In the genomic region with DNA sequence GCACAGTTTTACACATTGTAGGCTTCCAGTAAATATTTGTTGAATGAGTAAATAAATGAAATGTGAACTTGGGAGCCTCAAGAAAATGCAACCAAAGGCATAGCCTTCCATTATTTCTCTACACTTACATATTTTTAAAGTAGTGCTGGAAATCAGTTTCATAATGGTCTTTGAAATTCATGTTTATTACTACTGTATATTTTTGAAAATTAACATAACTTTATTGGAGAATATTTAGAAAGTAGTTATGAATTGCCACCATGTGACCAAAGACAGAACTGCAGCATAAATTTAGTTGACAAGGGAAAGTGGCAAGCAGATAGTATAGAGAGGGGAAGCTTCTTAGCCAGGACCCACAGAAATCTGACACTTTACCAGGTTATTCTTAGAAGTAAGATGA, we compare ENCODE assay signal across 8 cellular contexts. TPM values are rescaled to one million over a fixed set of nuclear protein-coding genes. Genes with fewer than 3 reads are reported as not detected.
A peak's percentile ranks its signal among the peaks of the same experiment; 100 is the strongest.
DNase-seq lines count a peak whose midpoint lies in the region; ATAC-seq and TF ChIP-seq lines count a peak whose summit lies in the region.

No MANE protein-coding gene starts in this region.

- no peak overlapping the region for H3K4me3 Mint-ChIP-seq in activated CD4-positive, alpha-beta T cell treated with anti-CD3 and anti-CD28 coated beads, Interleukin-2, amount 10 ng/mL, durations not matched to agents 24 days and 14 days
- H3K4me3 Mint-ChIP-seq in activated CD4-positive, alpha-beta T cell treated with anti-CD3 and anti-CD28 coated beads for 36 hours: no peak overlapping the region

- peak; percentile 61 for DNase-seq in activated CD4-positive, alpha-beta T cell treated with anti-CD3 and anti-CD28 coated beads, Interleukin-2, amount 10 ng/mL, durations not matched to agents 24 days and 14 days
- DNase-seq in activated CD4-positive, alpha-beta T cell treated with anti-CD3 and anti-CD28 coated beads for 36 hours: no peak
- DNase-seq in dermis blood vessel endothelial cell (peak; percentile 50), renal cortical epithelial cell (ENCODE audit: low read depth) (peak; percentile 11), HEK293T (ENCODE audit: extremely low spot score) (no peak)

- peak; percentile 52; the same call in 1 of the 2 replicates for TF ChIP-seq CTCF in LNCAP (IDR thresholded peaks at IDR 0.05)

- H3K9me3 Mint-ChIP-seq in activated CD4-positive, alpha-beta T cell treated with anti-CD3 and anti-CD28 coated beads, Interleukin-2, amount 10 ng/mL, durations not matched to agents 24 days and 14 days: no peaks in the 10 kb centered on the region
- no peaks in the 10 kb centered on the region for H3K9me3 Mint-ChIP-seq in activated CD4-positive, alpha-beta T cell treated with anti-CD3 and anti-CD28 coated beads for 36 hours (ENCODE audit: low read depth)

- CTCF ChIA-PET in activated CD4-positive, alpha-beta T cell treated with anti-CD3 and anti-CD28 coated beads for 36 hours (lab: Charles Lee): interaction anchor here (1.0 to 1.6 kb wide), 4 partner anchors 13 to 37 kb away, joined by 3 to 6 read pairs (median 4); a partner anchor contains a TSS
- CTCF ChIA-PET in HEK293T (lab: Yijun Ruan, JAX): interaction anchor here (0.6 to 2.2 kb wide), 6 partner anchors 10 to 297 kb away, joined by 3 to 8 read pairs (median 6); no protein-coding TSS in a partner anchor

- peaks cover 4% of the 10 kb centered on the region for H3K4me1 Mint-ChIP-seq in activated CD4-positive, alpha-beta T cell treated with anti-CD3 and anti-CD28 coated beads, Interleukin-2, amount 10 ng/mL, durations not matched to agents 24 days and 14 days
- peaks cover 8% of the 10 kb centered on the region for H3K4me1 Mint-ChIP-seq in activated CD4-positive, alpha-beta T cell treated with anti-CD3 and anti-CD28 coated beads for 36 hours

- POLR2A ChIA-PET in activated CD4-positive, alpha-beta T cell treated with anti-CD3 and anti-CD28 coated beads for 36 hours (lab: Charles Lee): no interaction called here
- POLR2A ChIA-PET in HEK293T (lab: Yijun Ruan, JAX): no interaction called here

- peaks cover 4% of the 10 kb centered on the region for H3K27me3 Mint-ChIP-seq in activated CD4-positive, alpha-beta T cell treated with anti-CD3 and anti-CD28 coated beads, Interleukin-2, amount 10 ng/mL, durations not matched to agents 24 days and 14 days
- H3K27me3 Mint-ChIP-seq in activated CD4-positive, alpha-beta T cell treated with anti-CD3 and anti-CD28 coated beads for 36 hours: no peaks in the 10 kb centered on the region

- intact Hi-C loops in activated CD4-positive, alpha-beta T cell treated with anti-CD3 and anti-CD28 coated beads, Interleukin-2, amount 10 ng/mL, durations not matched to agents 24 days and 14 days (cut with micrococcal nuclease): loop anchor here (1.0 kb wide), 1 partner anchor 37 kb away; no protein-coding TSS in a partner anchor
- intact Hi-C loops in activated CD4-positive, alpha-beta T cell treated with anti-CD3 and anti-CD28 coated beads for 36 hours (cut with DNase I, micrococcal nuclease): loop anchor here (1.0 to 2.0 kb wide), 2 partner anchors 37 to 38 kb away; no protein-coding TSS in a partner anchor

- no peak for ATAC-seq in activated CD4-positive, alpha-beta T cell treated with anti-CD3 and anti-CD28 coated beads for 36 hours
- no peak for ATAC-seq in GM21619 (IDR thresholded peaks at IDR 0.05; ENCODE audit: unreplicated experiment)
- no peak for ATAC-seq in HG03565 (IDR thresholded peaks at IDR 0.05; ENCODE audit: unreplicated experiment)

- H3K36me3 Mint-ChIP-seq in activated CD4-positive, alpha-beta T cell treated with anti-CD3 and anti-CD28 coated beads, Interleukin-2, amount 10 ng/mL, durations not matched to agents 24 days and 14 days (ENCODE audit: low read depth): peaks cover 4% of the 10 kb centered on the region
- H3K36me3 Mint-ChIP-seq in activated CD4-positive, alpha-beta T cell treated with anti-CD3 and anti-CD28 coated beads for 36 hours (ENCODE audit: low read depth): peaks cover 7% of the 10 kb centered on the region

- no peak overlapping the region for H3K27ac Mint-ChIP-seq in activated CD4-positive, alpha-beta T cell treated with anti-CD3 and anti-CD28 coated beads, Interleukin-2, amount 10 ng/mL, durations not matched to agents 24 days and 14 days
- no peak overlapping the region for H3K27ac Mint-ChIP-seq in activated CD4-positive, alpha-beta T cell treated with anti-CD3 and anti-CD28 coated beads for 36 hours

TF ChIP-seq in HEK293T, 16 proteins besides CTCF, POLR2A, EP300 and RAD21:
- TF ChIP-seq FOXA1 (IDR thresholded peaks at IDR 0.05) (no peak), ARNT (IDR thresholded peaks at IDR 0.05) (no peak), FOXK2 (IDR thresholded peaks at IDR 0.05) (no peak), HDGF (IDR thresholded peaks at IDR 0.05; ENCODE audit: borderline replicate concordance) (no peak), NFRKB (IDR thresholded peaks at IDR 0.05) (no peak), ELF4 (IDR thresholded peaks at IDR 0.05) (no peak), TARDBP (IDR thresholded peaks at IDR 0.05) (no peak), CTBP1 (IDR thresholded peaks at IDR 0.05; ENCODE audit: borderline replicate concordance) (no peak), FOXM1 (IDR thresholded peaks at IDR 0.05; ENCODE audit: borderline replicate concordance) (no peak), ZNF384 (IDR thresholded peaks at IDR 0.05) (no peak), LEF1 (IDR thresholded peaks at IDR 0.05; ENCODE audit: borderline replicate concordance) (no peak), BHLHE40 (IDR thresholded peaks at IDR 0.05; ENCODE audit: borderline replicate concordance) (no peak)
- TF ChIP-seq, protein P1, sequence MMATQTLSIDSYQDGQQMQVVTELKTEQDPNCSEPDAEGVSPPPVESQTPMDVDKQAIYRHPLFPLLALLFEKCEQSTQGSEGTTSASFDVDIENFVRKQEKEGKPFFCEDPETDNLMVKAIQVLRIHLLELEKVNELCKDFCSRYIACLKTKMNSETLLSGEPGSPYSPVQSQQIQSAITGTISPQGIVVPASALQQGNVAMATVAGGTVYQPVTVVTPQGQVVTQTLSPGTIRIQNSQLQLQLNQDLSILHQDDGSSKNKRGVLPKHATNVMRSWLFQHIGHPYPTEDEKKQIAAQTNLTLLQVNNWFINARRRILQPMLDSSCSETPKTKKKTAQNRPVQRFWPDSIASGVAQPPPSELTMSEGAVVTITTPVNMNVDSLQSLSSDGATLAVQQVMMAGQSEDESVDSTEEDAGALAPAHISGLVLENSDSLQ (IDR thresholded peaks at IDR 0.05): no peak

RNA-seq across cellular contexts. Expression of a gene that starts 6.4 kb away (rescaled TPM):
- total RNA-seq in activated CD4-positive, alpha-beta T cell treated with anti-CD3 and anti-CD28 coated beads, Interleukin-2, amount 10 ng/mL, durations not matched to agents 24 days and 14 days: 22.1 and 23.5 TPM in 2 replicates
- total RNA-seq in activated CD4-positive, alpha-beta T cell treated with anti-CD3 and anti-CD28 coated beads for 36 hours: 10 to 100 TPM; 36.0 to 46.6 TPM
- total RNA-seq in dermis blood vessel endothelial cell: 81.3 and 90.5 TPM in 2 replicates
- total RNA-seq in renal cortical epithelial cell: 99.0 and 153 TPM in 2 replicates

RNA-seq across cellular contexts. Expression of a gene that starts 28.0 kb away (rescaled TPM):
- total RNA-seq in activated CD4-positive, alpha-beta T cell treated with anti-CD3 and anti-CD28 coated beads, Interleukin-2, amount 10 ng/mL, durations not matched to agents 24 days and 14 days: not detected in 2 replicates
- total RNA-seq in activated CD4-positive, alpha-beta T cell treated with anti-CD3 and anti-CD28 coated beads for 36 hours: not detected
- total RNA-seq in dermis blood vessel endothelial cell: not detected in 2 replicates
- not detected in 2 replicates for total RNA-seq in renal cortical epithelial cell

RNA-seq across cellular contexts. Expression of a gene that starts 33.6 kb away (rescaled TPM):
- total RNA-seq in activated CD4-positive, alpha-beta T cell treated with anti-CD3 and anti-CD28 coated beads, Interleukin-2, amount 10 ng/mL, durations not matched to agents 24 days and 14 days: 4.2 and 5.9 TPM in 2 replicates
- 10 to 100 TPM in 1 of 2 experiments, 1 to 10 TPM in 1; 9.9 to 10.0 TPM for total RNA-seq in activated CD4-positive, alpha-beta T cell treated with anti-CD3 and anti-CD28 coated beads for 36 hours
- 24.9 and 26.2 TPM in 2 replicates for total RNA-seq in dermis blood vessel endothelial cell
- 43.1 and 50.6 TPM in 2 replicates for total RNA-seq in renal cortical epithelial cell

Comparison
In these comparisons a context has a peak if more than half of its experiments do, and no peak if none do; other contexts are left out.
1. DNase-seq: peak in activated CD4-positive, alpha-beta T cell treated with anti-CD3 and anti-CD28 coated beads, Interleukin-2, amount 10 ng/mL, durations not matched to agents 24 days and 14 days (single experiment), dermis blood vessel endothelial cell (single experiment) and renal cortical epithelial cell (single experiment); none in activated CD4-positive, alpha-beta T cell treated with anti-CD3 and anti-CD28 coated beads for 36 hours (single experiment) and HEK293T (single experiment).